Comparison of ENCODE assay signal across 20 cellular contexts in the genomic region with DNA sequence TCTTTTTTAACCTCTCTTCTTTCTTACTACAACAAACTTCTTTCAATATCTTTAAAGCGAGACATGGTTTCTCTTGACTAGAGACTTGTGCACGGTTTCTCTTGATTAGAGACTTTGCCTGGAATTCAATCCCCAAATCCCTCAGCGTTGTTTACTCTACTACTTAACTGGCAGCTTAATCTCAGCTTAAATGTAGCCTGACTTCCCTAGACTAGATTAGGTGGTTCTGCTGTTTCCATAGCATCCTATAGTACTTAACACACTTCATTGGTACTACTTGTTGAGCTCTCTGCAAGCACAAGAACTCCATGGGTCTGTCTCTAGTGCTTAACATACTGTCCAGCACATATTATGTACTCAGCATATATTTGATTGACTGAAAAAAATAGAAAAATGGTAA.
"Had no signal": no experiment of that assay in that cellular context is flagged by ENCODE, and none has a peak within 500 bp of the region (broad histone marks: within the 10 kb centered on the region; RNA-seq: fewer than 3 reads in every experiment).

No MANE protein-coding gene starts in this region.

- H3K27ac Mint-ChIP-seq: endodermal cell; naive thymus-derived CD8-positive, alpha-beta T cell; stimulated activated naive B cell treated with anti-CD40 and anti-IgM and Interleukin-4, amounts not matched to agents 10 μg/mL and 1 μg/mL and 100 μg/mL, for 72 hours; stimulated activated naive CD8-positive, alpha-beta T cell treated with anti-CD3 and anti-CD28 coated beads, Interleukin-15, amount 100 ng/mL, for 72 hours had no signal

- ATAC-seq: foreskin keratinocyte; mucosa of descending colon; naive thymus-derived CD8-positive, alpha-beta T cell; stimulated activated naive B cell treated with anti-CD40 and anti-IgM and Interleukin-4, amounts not matched to agents 10 μg/mL and 1 μg/mL and 100 μg/mL, for 72 hours; stimulated activated naive CD8-positive, alpha-beta T cell treated with anti-CD3 and anti-CD28 coated beads, Interleukin-15, amount 100 ng/mL, for 72 hours had no signal

- H3K27me3 ChIP-seq: colonic mucosa, foreskin keratinocyte, right atrium auricular region, sigmoid colon, testis, tibial nerve had no signal

- H3K4me1 Mint-ChIP-seq: naive thymus-derived CD8-positive, alpha-beta T cell; stimulated activated naive B cell treated with anti-CD40 and anti-IgM and Interleukin-4, amounts not matched to agents 10 μg/mL and 1 μg/mL and 100 μg/mL, for 72 hours; stimulated activated naive CD8-positive, alpha-beta T cell treated with anti-CD3 and anti-CD28 coated beads, Interleukin-15, amount 100 ng/mL, for 72 hours had no signal

- H3K9me3 ChIP-seq: colonic mucosa, mucosa of descending colon, right atrium auricular region, testis, tibial nerve had no signal

- H3K4me3 ChIP-seq: colonic mucosa, mucosa of descending colon, right atrium auricular region, sigmoid colon, skin epidermis, testis, tibial nerve had no signal

- H3K4me1 ChIP-seq: colonic mucosa, foreskin keratinocyte, right atrium auricular region, sigmoid colon, testis, tibial nerve had no signal

- DNase-seq: colonic mucosa; effector CD4-positive, alpha-beta T cell; endodermal cell; erythroblast; foreskin keratinocyte; hippocampal formation; kidney glomerular epithelial cell; mammary epithelial cell; mucosa of descending colon; naive thymus-derived CD8-positive, alpha-beta T cell; posterior cingulate gyrus; sigmoid colon; stimulated activated CD4-positive, alpha-beta T cell treated with anti-CD3 and anti-CD28 coated beads, Interleukin-2, amount 100 ng/mL, for 24 hours; stimulated activated CD4-positive, alpha-beta T cell treated with anti-CD3 and anti-CD28 coated beads, Interleukin-4, amount 100 ng/mL, for 4 hours; stimulated activated naive B cell treated with anti-CD40 and anti-IgM and Interleukin-4, amounts not matched to agents 10 μg/mL and 1 μg/mL and 100 μg/mL, for 72 hours; stimulated activated naive CD8-positive, alpha-beta T cell treated with anti-CD3 and anti-CD28 coated beads, Interleukin-15, amount 100 ng/mL, for 72 hours; testis had no signal

- H3K4me3 Mint-ChIP-seq: endodermal cell; naive thymus-derived CD8-positive, alpha-beta T cell; stimulated activated naive B cell treated with anti-CD40 and anti-IgM and Interleukin-4, amounts not matched to agents 10 μg/mL and 1 μg/mL and 100 μg/mL, for 72 hours; stimulated activated naive CD8-positive, alpha-beta T cell treated with anti-CD3 and anti-CD28 coated beads, Interleukin-15, amount 100 ng/mL, for 72 hours had no signal

- H3K27me3 Mint-ChIP-seq: naive thymus-derived CD8-positive, alpha-beta T cell; stimulated activated naive B cell treated with anti-CD40 and anti-IgM and Interleukin-4, amounts not matched to agents 10 μg/mL and 1 μg/mL and 100 μg/mL, for 72 hours; stimulated activated naive CD8-positive, alpha-beta T cell treated with anti-CD3 and anti-CD28 coated beads, Interleukin-15, amount 100 ng/mL, for 72 hours had no signal

- H3K36me3 Mint-ChIP-seq: naive thymus-derived CD8-positive, alpha-beta T cell; stimulated activated naive B cell treated with anti-CD40 and anti-IgM and Interleukin-4, amounts not matched to agents 10 μg/mL and 1 μg/mL and 100 μg/mL, for 72 hours had no signal

- H3K9me3 Mint-ChIP-seq: endodermal cell had no signal

- H3K27ac ChIP-seq: colonic mucosa, foreskin keratinocyte, right atrium auricular region, sigmoid colon, skin epidermis, testis, tibial nerve had no signal

- H3K36me3 ChIP-seq: colonic mucosa, right atrium auricular region, sigmoid colon, tibial nerve had no signal
